ENCODE assay signal across 8 cellular contexts in the genomic region with DNA sequence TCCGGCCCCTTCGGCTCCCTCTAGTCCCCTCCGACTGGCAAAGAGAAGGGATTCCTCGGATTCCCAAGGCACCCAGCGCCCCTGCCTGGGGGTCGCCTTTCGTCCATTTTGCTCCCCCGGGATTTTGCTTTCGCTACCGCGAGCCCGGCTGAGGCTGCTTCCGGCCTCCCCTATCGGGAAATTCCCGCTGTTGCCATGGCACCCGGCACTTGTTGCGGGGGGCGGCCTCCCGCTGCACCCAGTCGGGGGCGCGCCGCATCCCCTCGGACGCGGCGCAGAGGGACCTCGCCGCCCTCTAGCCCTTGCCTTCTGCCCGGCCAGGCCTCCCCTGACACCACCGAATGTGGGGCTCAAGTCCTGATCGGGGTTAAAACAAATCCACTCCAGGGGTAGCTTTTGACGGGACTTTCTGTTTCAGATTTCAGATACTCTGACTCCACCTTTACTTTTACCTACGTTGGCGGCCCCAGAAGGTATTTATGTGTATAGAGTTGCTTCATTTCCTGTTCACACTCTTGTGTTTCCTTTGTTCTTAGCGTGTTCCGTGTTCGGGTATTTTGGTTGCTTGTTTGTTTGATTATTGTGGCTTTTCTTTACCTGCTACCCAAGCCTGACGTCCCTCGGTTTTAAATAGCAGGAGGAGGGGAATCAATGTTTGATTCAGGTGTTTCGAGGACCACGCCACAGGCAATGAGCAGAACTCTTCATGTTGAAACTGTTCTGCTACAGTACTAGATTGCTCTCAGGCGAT. TPM values are rescaled to one million over a fixed set of nuclear protein-coding genes. Genes with fewer than 3 reads are reported as not detected.
DNase-seq lines count a peak whose midpoint lies in the region; ATAC-seq, FAIRE-seq and TF ChIP-seq lines count a peak whose summit lies in the region.

No MANE protein-coding gene starts in this region.

- H3K4me1 Mint-ChIP-seq in CD4-positive, CD25-positive, alpha-beta regulatory T cell: peaks cover 17 to 67% (median 49%) of the 10 kb centered on the region in 4 donors
- no peaks in the 10 kb centered on the region for H3K4me1 Mint-ChIP-seq in glutamatergic neuron (ENCODE audit: low read depth, unreplicated experiment)

- no peaks in the 10 kb centered on the region for H3K27me3 Mint-ChIP-seq in CD4-positive, CD25-positive, alpha-beta regulatory T cell
- H3K27me3 Mint-ChIP-seq in glutamatergic neuron (ENCODE audit: unreplicated experiment): peaks cover 2% of the 10 kb centered on the region

- 1% methylated on average over 27 to 41 of the region's 43 CpGs for WGBS in upper lobe of left lung, 2 donors

- H3K9me3 ChIP-seq in CD4-positive, CD25-positive, alpha-beta regulatory T cell (ENCODE audit: control insufficient read depth in 2 of 2, low read length in 2 of 2): no peaks in the 10 kb centered on the region
- no peaks in the 10 kb centered on the region for H3K9me3 ChIP-seq in parathyroid adenoma (ENCODE audit: control insufficient read depth, low read length)
- no peaks in the 10 kb centered on the region for H3K9me3 ChIP-seq in upper lobe of left lung

- H3K36me3 Mint-ChIP-seq in CD4-positive, CD25-positive, alpha-beta regulatory T cell: peaks cover 13% of the 10 kb centered on the region
- H3K36me3 Mint-ChIP-seq in glutamatergic neuron (ENCODE audit: unreplicated experiment): no peaks in the 10 kb centered on the region

- peak; percentile 57 to 61 for ATAC-seq in CD4-positive, CD25-positive, alpha-beta regulatory T cell (ENCODE audit: low read depth in 2 of 2)
- ATAC-seq in HG03439 (IDR thresholded peaks at IDR 0.05; ENCODE audit: unreplicated experiment): peak; percentile 93
- peak in 1 of 2 donors; percentile 83 for ATAC-seq in upper lobe of left lung (ENCODE audit: low FRiP score in 2 of 2)

- H3K4me3 Mint-ChIP-seq in CD4-positive, CD25-positive, alpha-beta regulatory T cell: peak overlapping the region; percentile 92 to 97 (median 94)
- H3K4me3 Mint-ChIP-seq in glutamatergic neuron (ENCODE audit: unreplicated experiment): peak overlapping the region; percentile 94

- peak overlapping the region; percentile 94 for H3K4me2 ChIP-seq in parathyroid adenoma (ENCODE audit: low read length)

- peaks cover 39% of the 10 kb centered on the region for H3K4me1 ChIP-seq in CD4-positive, CD25-positive, alpha-beta regulatory T cell (ENCODE audit: control insufficient read depth, insufficient read depth, low read length, poor library complexity, severe bottlenecking)
- H3K4me1 ChIP-seq in parathyroid adenoma (peaks cover 9% of the 10 kb centered on the region), upper lobe of left lung (peaks cover 26 to 44% (median 29%) of the 10 kb centered on the region in 4 donors)

- H3K27me3 ChIP-seq in CD4-positive, CD25-positive, alpha-beta regulatory T cell (ENCODE audit: control insufficient read depth, insufficient read depth, low read length): no peaks in the 10 kb centered on the region
- H3K27me3 ChIP-seq in parathyroid adenoma (ENCODE audit: control insufficient read depth, insufficient read depth, low read length) (no peaks in the 10 kb centered on the region), upper lobe of left lung (no peaks in the 10 kb centered on the region)

- H3K9ac ChIP-seq in parathyroid adenoma: peak overlapping the region; percentile 74

- H3K27ac ChIP-seq in CD4-positive, CD25-positive, alpha-beta regulatory T cell (ENCODE audit: insufficient read depth, low read length, poor library complexity, severe bottlenecking): peak overlapping the region; percentile 99
- H3K27ac ChIP-seq in parathyroid adenoma (peak overlapping the region; percentile 81), upper lobe of left lung (peak overlapping the region; percentile 94 to 99 (median 96))

- TF ChIP-seq CTCF in glutamatergic neuron (IDR thresholded peaks at IDR 0.05; ENCODE audit: partially characterized antibody, unreplicated experiment) (no peak), parathyroid adenoma (IDR thresholded peaks at IDR 0.05) (no peak), upper lobe of left lung (IDR thresholded peaks at IDR 0.05) (no peak)

- peak overlapping the region; percentile 89 for H2AFZ ChIP-seq in parathyroid adenoma

- H3K36me3 ChIP-seq in CD4-positive, CD25-positive, alpha-beta regulatory T cell (ENCODE audit: control insufficient read depth, insufficient read depth, low read length): peaks cover 7% of the 10 kb centered on the region
- H3K36me3 ChIP-seq in parathyroid adenoma (ENCODE audit: control insufficient read depth, insufficient read depth, low read length): no peaks in the 10 kb centered on the region
- H3K36me3 ChIP-seq in upper lobe of left lung: no peaks in the 10 kb centered on the region

- peak; percentile 85 to 89 (median 88) for DNase-seq in CD4-positive, CD25-positive, alpha-beta regulatory T cell
- DNase-seq in GM19240 (ENCODE audit: insufficient read length, low spot score) (peak; percentile 14), RCC 7860 (ENCODE audit: low spot score) (peak; percentile 16), activated gamma-delta T cell (lab: John Stamatoyannopoulos, UW) (peak; percentile 74), glutamatergic neuron (peak; percentile 72), upper lobe of left lung (peak; percentile 80 to 92)

- peak overlapping the region; percentile 97 to 99 (median 98) for H3K27ac Mint-ChIP-seq in CD4-positive, CD25-positive, alpha-beta regulatory T cell
- H3K27ac Mint-ChIP-seq in glutamatergic neuron (ENCODE audit: unreplicated experiment): peak overlapping the region; percentile 94

- no peak for TF ChIP-seq EP300 in upper lobe of left lung (IDR thresholded peaks at IDR 0.05)

- FAIRE-seq in RCC 7860 (lab: Jason Lieb, UNC): no peak

- peaks cover 13% of the 10 kb centered on the region for H3K79me2 ChIP-seq in parathyroid adenoma

- peak in 2 of 4 donors; percentile 65 to 69 for TF ChIP-seq POLR2A in upper lobe of left lung (IDR thresholded peaks at IDR 0.05)

- H3K4me3 ChIP-seq in CD4-positive, CD25-positive, alpha-beta regulatory T cell (ENCODE audit: low read depth, low read length): peak overlapping the region; percentile 87
- H3K4me3 ChIP-seq in parathyroid adenoma (ENCODE audit: low read depth, low read length) (peak overlapping the region; percentile 89), upper lobe of left lung (peak overlapping the region; percentile 85 to 91 (median 88))

- peaks cover 0 to 3% (median 0%) of the 10 kb centered on the region in 7 donors for H3K9me3 Mint-ChIP-seq in CD4-positive, CD25-positive, alpha-beta regulatory T cell
- peaks cover 10% of the 10 kb centered on the region for H3K9me3 Mint-ChIP-seq in glutamatergic neuron (ENCODE audit: unreplicated experiment)

RNA-seq across cellular contexts. Expression of gene PARP8, which starts 1.4 kb away (rescaled TPM):
- total RNA-seq in CD4-positive, CD25-positive, alpha-beta regulatory T cell: 217 TPM
- polyA plus RNA-seq in CD4-positive, CD25-positive, alpha-beta regulatory T cell: 10 to 100 TPM; 45.0 to 62.5 (median 53.1) TPM
- 11.3 TPM for total RNA-seq in glutamatergic neuron (ENCODE audit: unreplicated experiment)
- total RNA-seq in upper lobe of left lung: 10 to 100 TPM; 33.3 to 64.1 (median 34.6) TPM

Comparison
In these comparisons a context has a peak if more than half of its experiments do, and no peak if none do; other contexts are left out.
1. DNase-seq: peak in every context shown above with its lines; median percentile 88 in CD4-positive, CD25-positive, alpha-beta regulatory T cell; 86 in upper lobe of left lung; 74 in activated gamma-delta T cell; 72 in glutamatergic neuron; 16 in RCC 7860; 14 in GM19240.